ENCODE assay signal across 33 cellular contexts in the genomic region with DNA sequence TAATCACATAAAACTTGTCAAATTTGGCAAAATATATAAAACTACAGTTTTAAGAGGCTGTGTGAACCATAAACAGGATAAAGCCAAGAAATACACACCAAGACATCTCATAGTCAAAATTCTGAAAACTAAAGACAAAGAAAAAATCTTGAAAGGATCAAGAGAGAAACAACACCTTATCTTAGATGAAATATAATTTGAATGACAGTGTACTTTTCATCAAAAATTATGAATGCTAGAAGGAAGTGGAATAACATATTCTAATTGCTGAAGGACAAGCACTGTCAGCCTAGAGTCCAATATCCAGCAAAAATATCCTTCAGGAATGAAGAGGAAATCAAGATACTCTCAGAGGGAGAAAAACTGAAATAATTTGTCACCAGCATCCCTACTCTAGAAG. TPM values are rescaled to one million over a fixed set of nuclear protein-coding genes. Genes with fewer than 3 reads are reported as not detected.
"Had no signal": no experiment of that assay in that cellular context is flagged by ENCODE, and none has a peak within 500 bp of the region (broad histone marks: within the 10 kb centered on the region; RNA-seq: fewer than 3 reads in every experiment).

No MANE protein-coding gene starts in this region.

- H3K27ac Mint-ChIP-seq: activated CD4-positive, alpha-beta T cell treated with anti-CD3 and anti-CD28 coated beads for 36 hours; activated T-helper 17 cell treated with anti-CD3 and anti-CD28 coated beads, Interleukin-2, amount 50 U/mL, for 72 hours; endodermal cell; stimulated activated effector memory CD8-positive, alpha-beta T cell treated with anti-CD3 and anti-CD28 coated beads, Interleukin-12 subunit alpha, Interleukin-12 subunit beta, amount 100 ng/mL, for 72 hours; stimulated activated naive CD8-positive, alpha-beta T cell treated with anti-CD3 and anti-CD28 coated beads, Interleukin-15, amount 100 ng/mL, for 72 hours had no signal

- H3K4me3 Mint-ChIP-seq: activated CD4-positive, alpha-beta T cell treated with anti-CD3 and anti-CD28 coated beads for 36 hours; activated T-cell treated with anti-CD3 and anti-CD28 coated beads, Interleukin-2, amount 50 U/mL, for 4 hours; activated T-helper 17 cell treated with anti-CD3 and anti-CD28 coated beads, Interleukin-2, amount 50 U/mL, for 72 hours; endodermal cell; stimulated activated effector memory CD8-positive, alpha-beta T cell treated with anti-CD3 and anti-CD28 coated beads, Interleukin-12 subunit alpha, Interleukin-12 subunit beta, amount 100 ng/mL, for 72 hours; stimulated activated naive CD8-positive, alpha-beta T cell treated with anti-CD3 and anti-CD28 coated beads, Interleukin-15, amount 100 ng/mL, for 72 hours had no signal

- H3K9me3 ChIP-seq: pancreas, prostate gland had no signal

- H3K4me1 Mint-ChIP-seq: endodermal cell had no signal

- FAIRE-seq: astrocyte, pancreas, small intestine had no signal

- H3K4me3 ChIP-seq: heart left ventricle, left lung, lower lobe of right lung, pancreas, prostate gland, sigmoid colon, upper lobe of left lung, vagina had no signal

- H3K27me3 Mint-ChIP-seq: activated CD4-positive, alpha-beta T cell treated with anti-CD3 and anti-CD28 coated beads for 36 hours; activated T-helper 17 cell treated with anti-CD3 and anti-CD28 coated beads, Interleukin-2, amount 50 U/mL, for 72 hours; stimulated activated naive CD8-positive, alpha-beta T cell treated with anti-CD3 and anti-CD28 coated beads, Interleukin-15, amount 100 ng/mL, for 72 hours had no signal

- H3K36me3 ChIP-seq: brain microvascular endothelial cell, heart left ventricle, left lung, lower lobe of right lung, pancreas, prostate gland, sigmoid colon, upper lobe of left lung, vagina had no signal

- H3K27me3 ChIP-seq: brain microvascular endothelial cell, pancreas, sigmoid colon, upper lobe of left lung, vagina had no signal

- H3K27ac ChIP-seq: brain microvascular endothelial cell, heart left ventricle, lower lobe of right lung, pancreas, prostate gland, sigmoid colon, upper lobe of left lung, vagina had no signal

- H3K4me1 ChIP-seq: pancreas, prostate gland, sigmoid colon, upper lobe of left lung, vagina had no signal

- DNase-seq: activated CD4-positive, alpha-beta T cell treated with anti-CD3 and anti-CD28 coated beads for 36 hours; activated CD4-positive, alpha-beta T cell treated with anti-CD3 and anti-CD28 coated beads, Interleukin-2, amount 50 U/mL, for 48 hours; activated CD4-positive, CD25-positive, alpha-beta regulatory T cell; activated gamma-delta T cell treated with Interleukin-2 at 50 U/mL for 16 hours; activated naive CD4-positive, alpha-beta T cell treated with anti-CD3 and anti-CD28 coated beads, Interleukin-2, amount 50 U/mL, for 16 hours; activated T-cell treated with anti-CD3 and anti-CD28 coated beads, Interleukin-2, amount 50 U/mL, for 4 hours; amniotic stem cell; brain microvascular endothelial cell; endodermal cell; foreskin fibroblast; heart left ventricle; kidney glomerular epithelial cell; left lung; lower lobe of right lung; mesendoderm; nucleus accumbens; pancreas; retina; sigmoid colon; small intestine; stimulated activated CD4-positive, alpha-beta T cell treated with anti-CD3 and anti-CD28 coated beads, Interleukin-4, amount 100 ng/mL, for 24 hours; stimulated activated naive CD8-positive, alpha-beta T cell treated with anti-CD3 and anti-CD28 coated beads, Interleukin-15, amount 100 ng/mL, for 72 hours; substantia nigra; T-helper 2 cell; upper lobe of left lung had no signal

- ATAC-seq: activated CD4-positive, alpha-beta T cell treated with anti-CD3 and anti-CD28 coated beads for 36 hours; activated T-cell treated with anti-CD3 and anti-CD28 coated beads, Interleukin-2, amount 50 U/mL, for 4 hours; activated T-helper 17 cell treated with anti-CD3 and anti-CD28 coated beads, Interleukin-2, amount 50 U/mL, for 72 hours; esophagus mucosa; heart left ventricle; left lung; lower lobe of right lung; pancreas; stimulated activated effector memory CD8-positive, alpha-beta T cell treated with anti-CD3 and anti-CD28 coated beads, Interleukin-12 subunit alpha, Interleukin-12 subunit beta, amount 100 ng/mL, for 72 hours; stimulated activated naive CD8-positive, alpha-beta T cell treated with anti-CD3 and anti-CD28 coated beads, Interleukin-15, amount 100 ng/mL, for 72 hours had no signal

RNA-seq across cellular contexts. Expression of a gene that starts 37.2 kb away (rescaled TPM):
- total RNA-seq: myocyte had no signal
- polyA plus RNA-seq: neural cell had no signal
